Comparison of ENCODE assay signal across 1 cellular context in the genomic region with DNA sequence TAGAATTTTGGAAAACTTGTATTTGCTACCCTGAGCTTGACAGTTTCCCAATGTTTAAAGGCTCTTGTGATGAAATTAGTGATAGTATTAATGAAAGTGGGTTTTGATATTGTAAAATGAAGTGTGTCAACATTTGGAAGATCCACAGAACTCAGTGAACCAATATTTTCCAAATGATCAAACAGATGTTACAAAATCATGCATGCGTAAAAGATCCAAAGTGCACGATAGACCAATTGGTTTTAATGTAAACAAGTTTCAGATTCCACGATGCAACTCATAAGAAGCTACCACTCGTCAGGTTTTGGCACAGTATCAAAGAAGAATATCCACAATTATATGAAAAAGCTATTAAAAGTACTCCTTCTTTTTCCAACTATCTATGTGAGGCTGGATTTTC.
TF ChIP-seq lines count a peak whose summit lies in the region.

No MANE protein-coding gene starts in this region.

TF ChIP-seq in GM23338, 12 proteins besides CTCF, POLR2A, EP300 and RAD21 (continued from another document):
- TF ChIP-seq, protein P1, sequence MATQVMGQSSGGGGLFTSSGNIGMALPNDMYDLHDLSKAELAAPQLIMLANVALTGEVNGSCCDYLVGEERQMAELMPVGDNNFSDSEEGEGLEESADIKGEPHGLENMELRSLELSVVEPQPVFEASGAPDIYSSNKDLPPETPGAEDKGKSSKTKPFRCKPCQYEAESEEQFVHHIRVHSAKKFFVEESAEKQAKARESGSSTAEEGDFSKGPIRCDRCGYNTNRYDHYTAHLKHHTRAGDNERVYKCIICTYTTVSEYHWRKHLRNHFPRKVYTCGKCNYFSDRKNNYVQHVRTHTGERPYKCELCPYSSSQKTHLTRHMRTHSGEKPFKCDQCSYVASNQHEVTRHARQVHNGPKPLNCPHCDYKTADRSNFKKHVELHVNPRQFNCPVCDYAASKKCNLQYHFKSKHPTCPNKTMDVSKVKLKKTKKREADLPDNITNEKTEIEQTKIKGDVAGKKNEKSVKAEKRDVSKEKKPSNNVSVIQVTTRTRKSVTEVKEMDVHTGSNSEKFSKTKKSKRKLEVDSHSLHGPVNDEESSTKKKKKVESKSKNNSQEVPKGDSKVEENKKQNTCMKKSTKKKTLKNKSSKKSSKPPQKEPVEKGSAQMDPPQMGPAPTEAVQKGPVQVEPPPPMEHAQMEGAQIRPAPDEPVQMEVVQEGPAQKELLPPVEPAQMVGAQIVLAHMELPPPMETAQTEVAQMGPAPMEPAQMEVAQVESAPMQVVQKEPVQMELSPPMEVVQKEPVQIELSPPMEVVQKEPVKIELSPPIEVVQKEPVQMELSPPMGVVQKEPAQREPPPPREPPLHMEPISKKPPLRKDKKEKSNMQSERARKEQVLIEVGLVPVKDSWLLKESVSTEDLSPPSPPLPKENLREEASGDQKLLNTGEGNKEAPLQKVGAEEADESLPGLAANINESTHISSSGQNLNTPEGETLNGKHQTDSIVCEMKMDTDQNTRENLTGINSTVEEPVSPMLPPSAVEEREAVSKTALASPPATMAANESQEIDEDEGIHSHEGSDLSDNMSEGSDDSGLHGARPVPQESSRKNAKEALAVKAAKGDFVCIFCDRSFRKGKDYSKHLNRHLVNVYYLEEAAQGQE (IDR thresholded peaks at IDR 0.05; ENCODE audit: unreplicated experiment) = no peak
